In genomic region chr1:1307908-1308755, GRCh38 we compare ENCODE assay signal across 1 cellular context.
A peak's percentile ranks its signal among the peaks of the same experiment; 100 is the strongest.
TF ChIP-seq lines count a peak whose summit lies in the region.

A gene with protein sequence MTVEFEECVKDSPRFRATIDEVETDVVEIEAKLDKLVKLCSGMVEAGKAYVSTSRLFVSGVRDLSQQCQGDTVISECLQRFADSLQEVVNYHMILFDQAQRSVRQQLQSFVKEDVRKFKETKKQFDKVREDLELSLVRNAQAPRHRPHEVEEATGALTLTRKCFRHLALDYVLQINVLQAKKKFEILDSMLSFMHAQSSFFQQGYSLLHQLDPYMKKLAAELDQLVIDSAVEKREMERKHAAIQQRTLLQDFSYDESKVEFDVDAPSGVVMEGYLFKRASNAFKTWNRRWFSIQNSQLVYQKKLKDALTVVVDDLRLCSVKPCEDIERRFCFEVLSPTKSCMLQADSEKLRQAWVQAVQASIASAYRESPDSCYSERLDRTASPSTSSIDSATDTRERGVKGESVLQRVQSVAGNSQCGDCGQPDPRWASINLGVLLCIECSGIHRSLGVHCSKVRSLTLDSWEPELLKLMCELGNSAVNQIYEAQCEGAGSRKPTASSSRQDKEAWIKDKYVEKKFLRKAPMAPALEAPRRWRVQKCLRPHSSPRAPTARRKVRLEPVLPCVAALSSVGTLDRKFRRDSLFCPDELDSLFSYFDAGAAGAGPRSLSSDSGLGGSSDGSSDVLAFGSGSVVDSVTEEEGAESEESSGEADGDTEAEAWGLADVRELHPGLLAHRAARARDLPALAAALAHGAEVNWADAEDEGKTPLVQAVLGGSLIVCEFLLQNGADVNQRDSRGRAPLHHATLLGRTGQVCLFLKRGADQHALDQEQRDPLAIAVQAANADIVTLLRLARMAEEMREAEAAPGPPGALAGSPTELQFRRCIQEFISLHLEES (minus strand): TSS chr1:1307930. CDS start chr1:1307815, 115 bp downstream.
A gene with protein sequence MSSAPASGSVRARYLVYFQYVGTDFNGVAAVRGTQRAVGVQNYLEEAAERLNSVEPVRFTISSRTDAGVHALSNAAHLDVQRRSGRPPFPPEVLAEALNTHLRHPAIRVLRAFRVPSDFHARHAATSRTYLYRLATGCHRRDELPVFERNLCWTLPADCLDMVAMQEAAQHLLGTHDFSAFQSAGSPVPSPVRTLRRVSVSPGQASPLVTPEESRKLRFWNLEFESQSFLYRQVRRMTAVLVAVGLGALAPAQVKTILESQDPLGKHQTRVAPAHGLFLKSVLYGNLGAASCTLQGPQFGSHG (plus strand): TSS chr1:1308597. CDS start chr1:1308644, 47 bp downstream.

TF ChIP-seq in HepG2, 621 proteins besides CTCF, POLR2A, EP300 and RAD21 (continued from another document and continues in another):
- TF ChIP-seq, protein P1, sequence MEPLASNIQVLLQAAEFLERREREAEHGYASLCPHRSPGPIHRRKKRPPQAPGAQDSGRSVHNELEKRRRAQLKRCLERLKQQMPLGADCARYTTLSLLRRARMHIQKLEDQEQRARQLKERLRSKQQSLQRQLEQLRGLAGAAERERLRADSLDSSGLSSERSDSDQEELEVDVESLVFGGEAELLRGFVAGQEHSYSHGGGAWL (CRISPR knock-in tag; IDR thresholded peaks at IDR 0.05): peak; percentile 62; the same call in 1 of the 2 replicates
- TF ChIP-seq TP53 (CRISPR knock-in tag; conservative IDR thresholded peaks at IDR 0.05) (no peak), GLI4 (CRISPR knock-in tag; IDR thresholded peaks at IDR 0.05; ENCODE audit: borderline replicate concordance) (no peak), TBX2 (CRISPR knock-in tag; IDR thresholded peaks at IDR 0.05; ENCODE audit: borderline replicate concordance) (peak; percentile 11; the same call in 1 of the 2 replicates), EZH2 (conservative IDR thresholded peaks at IDR 0.05; ENCODE audit: low read depth, low read length) (no peak), SCMH1 (CRISPR knock-in tag; IDR thresholded peaks at IDR 0.05; ENCODE audit: borderline replicate concordance) (no peak), ETV5 (CRISPR knock-in tag; IDR thresholded peaks at IDR 0.05; ENCODE audit: borderline replicate concordance) (peak; percentile 92), PLSCR1 (CRISPR knock-in tag; IDR thresholded peaks at IDR 0.05; ENCODE audit: borderline replicate concordance) (no peak), ZNF563 (CRISPR knock-in tag; IDR thresholded peaks at IDR 0.05) (no peak; the same call in 1 of the 2 replicates), ZNF577 (CRISPR knock-in tag; IDR thresholded peaks at IDR 0.05; ENCODE audit: borderline replicate concordance, low read depth) (no peak), DDIT3 (CRISPR knock-in tag; IDR thresholded peaks at IDR 0.05) (no peak), PLRG1 (conservative IDR thresholded peaks at IDR 0.05) (no peak), SYNCRIP (IDR thresholded peaks at IDR 0.05; ENCODE audit: insufficient read depth, low read depth, low read length) (no peak), ASH2L (IDR thresholded peaks at IDR 0.05; ENCODE audit: insufficient read length, low read depth, low read length) (peak; percentile 75), SRSF9 (IDR thresholded peaks at IDR 0.05; ENCODE audit: borderline replicate concordance, insufficient read depth, low read depth, low read length, poor library complexity, severe bottlenecking) (no peak), ZNF207 (IDR thresholded peaks at IDR 0.05; ENCODE audit: borderline replicate concordance) (no peak), ZBTB38 (CRISPR knock-in tag; IDR thresholded peaks at IDR 0.05) (0 out of 2 replicates have a peak, but pooled peaks have one; percentile 6), NRL (CRISPR knock-in tag; IDR thresholded peaks at IDR 0.05; ENCODE audit: borderline replicate concordance) (no peak), CHD4 (IDR thresholded peaks at IDR 0.05; ENCODE audit: borderline replicate concordance, low read length) (no peak), SAFB2 (CRISPR knock-in tag; IDR thresholded peaks at IDR 0.05; ENCODE audit: borderline replicate concordance, low read depth) (peak; percentile 65; the same call in 1 of the 2 replicates), ZZZ3 (CRISPR knock-in tag; IDR thresholded peaks at IDR 0.05; ENCODE audit: borderline replicate concordance) (no peak), PCBP1 (IDR thresholded peaks at IDR 0.05; ENCODE audit: borderline replicate concordance, low read depth, low read length) (no peak), MAFF (IDR thresholded peaks at IDR 0.05; ENCODE audit: low read depth, low read length) (no peak), ZNF589 (CRISPR knock-in tag; conservative IDR thresholded peaks at IDR 0.05) (peak; percentile 79), DMTF1 (CRISPR knock-in tag; IDR thresholded peaks at IDR 0.05) (no peak), ZNF792 (CRISPR knock-in tag; IDR thresholded peaks at IDR 0.05) (peak; percentile 72), ZNF460 (CRISPR knock-in tag; IDR thresholded peaks at IDR 0.05; ENCODE audit: borderline replicate concordance) (no peak), ZNF607 (CRISPR knock-in tag; IDR thresholded peaks at IDR 0.05; ENCODE audit: borderline replicate concordance) (peak; percentile 13; the same call in 1 of the 2 replicates), ZNF30 (CRISPR knock-in tag; IDR thresholded peaks at IDR 0.05) (no peak), ZNF747 (CRISPR knock-in tag; IDR thresholded peaks at IDR 0.05; ENCODE audit: borderline replicate concordance) (no peak), SAP130 (CRISPR knock-in tag; IDR thresholded peaks at IDR 0.05; ENCODE audit: low read depth) (peak; percentile 97), HNRNPH1 (optimal IDR thresholded peaks at IDR 0.05; ENCODE audit: low read depth, low read length) (no peak), ZFP37 (CRISPR knock-in tag; IDR thresholded peaks at IDR 0.05; ENCODE audit: borderline replicate concordance) (no peak), RFXAP (CRISPR knock-in tag; IDR thresholded peaks at IDR 0.05; ENCODE audit: borderline replicate concordance) (no peak; the same call in 1 of the 2 replicates), TEAD3 (CRISPR knock-in tag; optimal IDR thresholded peaks at IDR 0.05; ENCODE audit: borderline replicate concordance) (peak; percentile 6), RORA (CRISPR knock-in tag; IDR thresholded peaks at IDR 0.05) (no peak), ZNF260 (CRISPR knock-in tag; IDR thresholded peaks at IDR 0.05; ENCODE audit: borderline replicate concordance, low read depth) (no peak), MEIS2 (CRISPR knock-in tag; IDR thresholded peaks at IDR 0.05) (peak; percentile 90), ZNF224 (CRISPR knock-in tag; IDR thresholded peaks at IDR 0.05) (peak; percentile 23; the same call in 1 of the 2 replicates), ZFP41 (CRISPR knock-in tag; IDR thresholded peaks at IDR 0.05; ENCODE audit: borderline replicate concordance) (no peak), ZNF282 (IDR thresholded peaks at IDR 0.05; ENCODE audit: partially characterized antibody) (no peak), ZBTB8A (CRISPR knock-in tag; IDR thresholded peaks at IDR 0.05; ENCODE audit: borderline replicate concordance, low read depth) (no peak), ZKSCAN1 (IDR thresholded peaks at IDR 0.05; ENCODE audit: low read length) (no peak), ZNF251 (CRISPR knock-in tag; IDR thresholded peaks at IDR 0.05) (no peak), TCF7 (IDR thresholded peaks at IDR 0.05; ENCODE audit: low read depth) (no peak), ARNTL (CRISPR knock-in tag; IDR thresholded peaks at IDR 0.05) (peak; percentile 45; the same call in 1 of the 2 replicates)
- TF ChIP-seq, protein P2, sequence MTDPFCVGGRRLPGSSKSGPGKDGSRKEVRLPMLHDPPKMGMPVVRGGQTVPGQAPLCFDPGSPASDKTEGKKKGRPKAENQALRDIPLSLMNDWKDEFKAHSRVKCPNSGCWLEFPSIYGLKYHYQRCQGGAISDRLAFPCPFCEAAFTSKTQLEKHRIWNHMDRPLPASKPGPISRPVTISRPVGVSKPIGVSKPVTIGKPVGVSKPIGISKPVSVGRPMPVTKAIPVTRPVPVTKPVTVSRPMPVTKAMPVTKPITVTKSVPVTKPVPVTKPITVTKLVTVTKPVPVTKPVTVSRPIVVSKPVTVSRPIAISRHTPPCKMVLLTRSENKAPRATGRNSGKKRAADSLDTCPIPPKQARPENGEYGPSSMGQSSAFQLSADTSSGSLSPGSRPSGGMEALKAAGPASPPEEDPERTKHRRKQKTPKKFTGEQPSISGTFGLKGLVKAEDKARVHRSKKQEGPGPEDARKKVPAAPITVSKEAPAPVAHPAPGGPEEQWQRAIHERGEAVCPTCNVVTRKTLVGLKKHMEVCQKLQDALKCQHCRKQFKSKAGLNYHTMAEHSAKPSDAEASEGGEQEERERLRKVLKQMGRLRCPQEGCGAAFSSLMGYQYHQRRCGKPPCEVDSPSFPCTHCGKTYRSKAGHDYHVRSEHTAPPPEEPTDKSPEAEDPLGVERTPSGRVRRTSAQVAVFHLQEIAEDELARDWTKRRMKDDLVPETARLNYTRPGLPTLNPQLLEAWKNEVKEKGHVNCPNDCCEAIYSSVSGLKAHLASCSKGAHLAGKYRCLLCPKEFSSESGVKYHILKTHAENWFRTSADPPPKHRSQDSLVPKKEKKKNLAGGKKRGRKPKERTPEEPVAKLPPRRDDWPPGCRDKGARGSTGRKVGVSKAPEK (CRISPR knock-in tag; IDR thresholded peaks at IDR 0.05; ENCODE audit: borderline replicate concordance): no peak
- TF ChIP-seq, protein P3, sequence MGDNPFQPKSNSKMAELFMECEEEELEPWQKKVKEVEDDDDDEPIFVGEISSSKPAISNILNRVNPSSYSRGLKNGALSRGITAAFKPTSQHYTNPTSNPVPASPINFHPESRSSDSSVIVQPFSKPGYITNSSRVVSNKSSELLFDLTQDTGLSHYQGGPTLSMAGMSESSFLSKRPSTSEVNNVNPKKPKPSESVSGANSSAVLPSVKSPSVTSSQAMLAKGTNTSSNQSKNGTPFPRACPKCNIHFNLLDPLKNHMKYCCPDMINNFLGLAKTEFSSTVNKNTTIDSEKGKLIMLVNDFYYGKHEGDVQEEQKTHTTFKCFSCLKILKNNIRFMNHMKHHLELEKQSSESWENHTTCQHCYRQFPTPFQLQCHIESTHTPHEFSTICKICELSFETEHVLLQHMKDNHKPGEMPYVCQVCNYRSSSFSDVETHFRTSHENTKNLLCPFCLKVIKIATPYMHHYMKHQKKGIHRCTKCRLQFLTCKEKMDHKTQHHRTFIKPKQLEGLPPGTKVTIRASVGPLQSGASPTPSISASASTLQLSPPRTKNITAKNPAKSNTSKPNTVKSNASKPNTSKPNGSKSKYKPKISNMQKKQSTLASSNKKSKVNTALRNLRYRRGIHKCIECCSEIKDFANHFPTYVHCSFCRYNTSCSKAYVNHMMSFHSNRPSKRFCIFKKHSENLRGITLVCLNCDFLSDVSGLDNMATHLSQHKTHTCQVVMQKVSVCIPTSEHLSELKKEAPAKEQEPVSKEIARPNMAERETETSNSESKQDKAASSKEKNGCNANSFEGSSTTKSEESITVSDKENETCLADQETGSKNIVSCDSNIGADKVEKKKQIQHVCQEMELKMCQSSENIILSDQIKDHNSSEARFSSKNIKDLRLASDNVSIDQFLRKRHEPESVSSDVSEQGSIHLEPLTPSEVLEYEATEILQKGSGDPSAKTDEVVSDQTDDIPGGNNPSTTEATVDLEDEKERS (CRISPR knock-in tag; IDR thresholded peaks at IDR 0.05): no peak
- TF ChIP-seq, protein P4, sequence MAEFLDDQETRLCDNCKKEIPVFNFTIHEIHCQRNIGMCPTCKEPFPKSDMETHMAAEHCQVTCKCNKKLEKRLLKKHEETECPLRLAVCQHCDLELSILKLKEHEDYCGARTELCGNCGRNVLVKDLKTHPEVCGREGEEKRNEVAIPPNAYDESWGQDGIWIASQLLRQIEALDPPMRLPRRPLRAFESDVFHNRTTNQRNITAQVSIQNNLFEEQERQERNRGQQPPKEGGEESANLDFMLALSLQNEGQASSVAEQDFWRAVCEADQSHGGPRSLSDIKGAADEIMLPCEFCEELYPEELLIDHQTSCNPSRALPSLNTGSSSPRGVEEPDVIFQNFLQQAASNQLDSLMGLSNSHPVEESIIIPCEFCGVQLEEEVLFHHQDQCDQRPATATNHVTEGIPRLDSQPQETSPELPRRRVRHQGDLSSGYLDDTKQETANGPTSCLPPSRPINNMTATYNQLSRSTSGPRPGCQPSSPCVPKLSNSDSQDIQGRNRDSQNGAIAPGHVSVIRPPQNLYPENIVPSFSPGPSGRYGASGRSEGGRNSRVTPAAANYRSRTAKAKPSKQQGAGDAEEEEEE (CRISPR knock-in tag; IDR thresholded peaks at IDR 0.05; ENCODE audit: borderline replicate concordance): no peak
